Comparison of ENCODE assay signal across 8 cellular contexts in the genomic region with DNA sequence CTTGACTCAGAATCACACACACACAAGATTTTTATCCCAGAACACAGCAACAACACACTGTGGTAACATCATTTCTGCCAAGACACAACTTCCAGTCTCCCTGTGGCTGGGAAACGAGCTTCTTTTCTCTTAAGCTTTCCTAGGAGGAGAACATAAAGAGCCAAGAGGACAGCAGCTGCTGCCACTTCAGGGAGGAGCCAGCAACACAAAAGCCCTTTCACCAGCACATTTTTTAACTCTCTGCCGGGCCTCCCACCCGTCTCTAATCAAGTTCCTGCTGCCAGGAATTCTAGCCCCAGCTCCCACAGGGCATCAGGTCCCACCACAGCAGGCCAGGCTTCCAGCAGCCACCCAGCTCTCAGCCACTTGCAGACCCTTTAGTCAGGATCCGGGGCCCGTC. TPM values are rescaled to one million over a fixed set of nuclear protein-coding genes. Genes with fewer than 3 reads are reported as not detected.
DNase-seq lines count a peak whose midpoint lies in the region; ATAC-seq and TF ChIP-seq lines count a peak whose summit lies in the region.

No MANE protein-coding gene starts in this region.

- H3K4me1 ChIP-seq in GM23248 (ENCODE audit: insufficient read depth): peaks cover 26% of the 10 kb centered on the region
- H3K4me1 ChIP-seq in ascending aorta: peaks cover 26 to 47% of the 10 kb centered on the region in 2 donors
- H3K4me1 ChIP-seq in right atrium auricular region: peaks cover 0 to 77% of the 10 kb centered on the region in 2 donors
- peaks cover 15% of the 10 kb centered on the region for H3K4me1 ChIP-seq in prostate gland (replicated peaks)

- DNase-seq in GM23248 (peak; percentile 75), ascending aorta (ENCODE audit: low spot score in 2 of 2) (peak in 1 of 2 donors; percentile 65), right atrium auricular region (ENCODE audit: low spot score) (peak; percentile 65), prostate gland (ENCODE audit: low spot score) (peak; percentile 27), Kasumi-1 (lab: John Stamatoyannopoulos, UW) (no peak), WERI-Rb-1 (no peak)

- H3K9ac ChIP-seq in GM23248: peak overlapping the region; percentile 84

- no peaks in the 10 kb centered on the region for H3K9me2 ChIP-seq in GM23248 (ENCODE audit: insufficient read depth)

- TF ChIP-seq CTCF in ascending aorta (IDR thresholded peaks at IDR 0.05): no peak
- no peak for TF ChIP-seq CTCF in right atrium auricular region (IDR thresholded peaks at IDR 0.05)
- TF ChIP-seq CTCF in prostate gland (IDR thresholded peaks at IDR 0.05): no peak
- TF ChIP-seq CTCF in WERI-Rb-1 (IDR thresholded peaks at IDR 0.05; ENCODE audit: low read depth, low read length): no peak

- H3K9me3 ChIP-seq in GM23248 (ENCODE audit: low read depth) (no peaks in the 10 kb centered on the region), ascending aorta (no peaks in the 10 kb centered on the region), right atrium auricular region (no peaks in the 10 kb centered on the region), prostate gland (no peaks in the 10 kb centered on the region), WERI-Rb-1 (ENCODE audit: severe bottlenecking) (peaks cover 6% of the 10 kb centered on the region)

- intact Hi-C loops in ascending aorta (cut with DNase I) (loop anchor here (1.0 kb wide), 1 partner anchor 22 kb away; the partner anchor contains the start of gene FAT1), prostate gland (cut with DNase I) (no loop called here)

- in situ Hi-C loops in GM23248 (cut with MboI): loop anchor here (25.0 kb wide), 1 partner anchor 886 kb away; no protein-coding TSS in a partner anchor

- H3K27ac ChIP-seq in GM23248: peak overlapping the region; percentile 95
- H3K27ac ChIP-seq in ascending aorta: peak overlapping the region; percentile 63 to 79
- peak overlapping the region; percentile 91 to 92 for H3K27ac ChIP-seq in right atrium auricular region
- H3K27ac ChIP-seq in prostate gland: peak overlapping the region; percentile 34 to 64
- no peak overlapping the region for H3K27ac ChIP-seq in WERI-Rb-1

- no peaks in the 10 kb centered on the region for H3K27me3 ChIP-seq in GM23248 (replicated peaks; ENCODE audit: insufficient read depth)
- no peaks in the 10 kb centered on the region for H3K27me3 ChIP-seq in ascending aorta
- H3K27me3 ChIP-seq in right atrium auricular region: no peaks in the 10 kb centered on the region
- no peaks in the 10 kb centered on the region for H3K27me3 ChIP-seq in prostate gland (replicated peaks; ENCODE audit: insufficient read depth)
- H3K27me3 ChIP-seq in WERI-Rb-1 (ENCODE audit: insufficient read depth, low read depth, severe bottlenecking): peaks cover 96% of the 10 kb centered on the region

- H3K36me3 ChIP-seq in GM23248 (ENCODE audit: low read depth) (peaks cover 9% of the 10 kb centered on the region; the same call in 1 of the 2 replicates), ascending aorta (no peaks in the 10 kb centered on the region), right atrium auricular region (no peaks in the 10 kb centered on the region), prostate gland (no peaks in the 10 kb centered on the region), WERI-Rb-1 (no peaks in the 10 kb centered on the region)

- no peak for TF ChIP-seq POLR2A in prostate gland (IDR thresholded peaks at IDR 0.05)

- peaks cover 100% of the 10 kb centered on the region for H3K79me2 ChIP-seq in GM23248 (ENCODE audit: insufficient read depth)

- ATAC-seq in HG03135 (IDR thresholded peaks at IDR 0.05; ENCODE audit: unreplicated experiment) (no peak), HG02938 (IDR thresholded peaks at IDR 0.05; ENCODE audit: unreplicated experiment) (no peak)

- H4K20me1 ChIP-seq in GM23248 (ENCODE audit: insufficient read depth): no peaks in the 10 kb centered on the region

- peak overlapping the region; percentile 76 for H3K4me2 ChIP-seq in GM23248 (ENCODE audit: unreplicated experiment)

- 1 to 6% methylated on average over 5 of the region's 5 CpGs for WGBS in GM23248 (ENCODE audit: low coverage in 1 of 2, low lambda C conversion rate in 2 of 2, missing lambda C conversion rate in 2 of 2), 2 experiments
- 14% methylated on average over 5 of the region's 5 CpGs for WGBS in prostate gland

- H3K4me3 ChIP-seq in GM23248: peak overlapping the region; percentile 51
- H3K4me3 ChIP-seq in ascending aorta: peak overlapping the region in 1 of 2 donors; percentile 0
- H3K4me3 ChIP-seq in right atrium auricular region: peak overlapping the region in 1 of 2 donors; percentile 31
- no peak overlapping the region for H3K4me3 ChIP-seq in prostate gland
- H3K4me3 ChIP-seq in WERI-Rb-1 (ENCODE audit: low read depth, low read length): no peak overlapping the region

- H3F3A ChIP-seq in GM23248 (ENCODE audit: insufficient read depth): peaks cover 32% of the 10 kb centered on the region

- H2AFZ ChIP-seq in GM23248: peak overlapping the region; percentile 41

RNA-seq across cellular contexts. Expression of gene FAT1, which starts 22.4 kb away (rescaled TPM):
- total RNA-seq in GM23248 (2014; rRNA removed; shearing (Covaris generic)): 250 and 261 TPM in 2 replicates
- polyA plus RNA-seq in GM23248 (2016; fragmentation: Nextera tagmentation; extraction: Ambion mirVana): 53.3 and 54.0 TPM in 2 replicates
- total RNA-seq in ascending aorta: 52.9 TPM
- total RNA-seq in right atrium auricular region: 10 to 100 TPM; 70.3 to 89.5 TPM
- 100 to 1,000 TPM; 175 to 215 TPM for total RNA-seq in prostate gland

Comparison
In these comparisons a context has a peak if more than half of its experiments do, and no peak if none do; other contexts are left out.
1. DNase-seq: peak in GM23248 (single experiment), right atrium auricular region (single experiment) and prostate gland (single experiment); none in Kasumi-1 (0 of 2) and WERI-Rb-1 (single experiment).